11 cellular contexts compared by ENCODE assay signal in genomic region chr10:88745633-88746032, GRCh38. TPM values are rescaled to one million over a fixed set of nuclear protein-coding genes. Genes with fewer than 3 reads are reported as not detected.
"Had no signal": no experiment of that assay in that cellular context is flagged by ENCODE, and none has a peak within 500 bp of the region (broad histone marks: within the 10 kb centered on the region; RNA-seq: fewer than 3 reads in every experiment).

No MANE protein-coding gene starts in this region.

- H3K9me3 Mint-ChIP-seq: GM23338 had no signal

- FAIRE-seq: H1 had no signal

- H3K27ac ChIP-seq: GM23248 had no signal

- ATAC-seq: GM23338, HCT116 had no signal

- H3K4me1 Mint-ChIP-seq: GM23338 had no signal

- H3K4me3 Mint-ChIP-seq: GM23338, H9, HFFc6 had no signal

- H3K9me3 ChIP-seq: HAP-1 had no signal

- H3K4me1 ChIP-seq: HAP-1 had no signal

- H3K4me3 ChIP-seq: GM23248, GM23338, HAP-1 had no signal

- H3K36me3 ChIP-seq: HAP-1 had no signal

- H3K27ac Mint-ChIP-seq: GM23338, H9, HFFc6 had no signal

- DNase-seq: GM23248, GOT3, H7, H9, HCEC 1CT, HFFc6 had no signal

RNA-seq across cellular contexts. Expression of gene LIPN, which starts 14.2 kb away (rescaled TPM):
- total RNA-seq: GM23248, GM23338, H1, H4, H7, H9, HFFc6 had no signal

RNA-seq across cellular contexts. Expression of gene LIPK, which starts 39.6 kb away (rescaled TPM):
- total RNA-seq: GM23248, GM23338, H1, H4, H7, H9, HFFc6 had no signal

RNA-seq across cellular contexts. Expression of gene LIPM, which starts 56.9 kb away (rescaled TPM):
- total RNA-seq: GM23248, GM23338, H1, H4, H7, H9, HFFc6 had no signal
